9 cellular contexts compared by ENCODE assay signal in genomic region chr17:32563583-32563982, GRCh38.
"Had no signal": no experiment of that assay in that cellular context is flagged by ENCODE, and none has a peak within 500 bp of the region (broad histone marks: within the 10 kb centered on the region; RNA-seq: fewer than 3 reads in every experiment).

No MANE protein-coding gene starts in this region.

- H3K36me3 ChIP-seq: HAP-1 had no signal

- H3K27ac ChIP-seq: GM23248, HL-60 had no signal

- H3K9me3 ChIP-seq: HAP-1 had no signal

- H3K4me3 Mint-ChIP-seq: HFFc6, IgD-negative memory B cell had no signal

- FAIRE-seq: HepG2 had no signal

- ATAC-seq: HCT116, HepG2 had no signal

- H3K9me3 Mint-ChIP-seq: HFFc6, IgD-negative memory B cell had no signal

- H3K9ac ChIP-seq: GM23248 had no signal

- H3K27ac Mint-ChIP-seq: HFFc6 had no signal

- H2AFZ ChIP-seq: GM23248 had no signal

- DNase-seq: GM23248, GOT3, H7, HFFc6 had no signal

- H3K27me3 Mint-ChIP-seq: IgD-negative memory B cell had no signal

- H3K4me3 ChIP-seq: GM23248, HAP-1 had no signal

- H3K4me1 ChIP-seq: HAP-1 had no signal
